Comparison of ENCODE assay signal across 8 cellular contexts in genomic region chr5:10145922-10146321, GRCh38.
A peak's percentile ranks its signal among the peaks of the same experiment; 100 is the strongest.
DNase-seq lines count a peak whose midpoint lies in the region; ATAC-seq and TF ChIP-seq lines count a peak whose summit lies in the region.

No MANE protein-coding gene starts in this region.

- in situ Hi-C loops in brain microvascular endothelial cell (cut with HindIII; ENCODE audit: low pct_ligation_motif_present, low sequenced_read_pairs): no loop called here

- H3K27ac ChIP-seq in brain microvascular endothelial cell: no peak overlapping the region

- no peak for ATAC-seq in HG02870 (IDR thresholded peaks at IDR 0.05; ENCODE audit: unreplicated experiment)
- ATAC-seq in GM19467 (IDR thresholded peaks at IDR 0.05; ENCODE audit: unreplicated experiment): no peak
- no peak for ATAC-seq in HG03354 (IDR thresholded peaks at IDR 0.05; ENCODE audit: poor library complexity, severe bottlenecking, unreplicated experiment)

- no peaks in the 10 kb centered on the region for H3K36me3 ChIP-seq in brain microvascular endothelial cell (replicated peaks)

- peak; percentile 46 for TF ChIP-seq CTCF in GM12864 (IDR thresholded peaks at IDR 0.05; ENCODE audit: low read depth, low read length, missing control alignments)
- TF ChIP-seq CTCF in brain microvascular endothelial cell (IDR thresholded peaks at IDR 0.05; ENCODE audit: low read depth, low read length, missing control alignments): peak; percentile 47

- H3K4me3 ChIP-seq in GM12864 (ENCODE audit: low read depth, low read length) (no peak overlapping the region), brain microvascular endothelial cell (ENCODE audit: low read depth, low read length) (no peak overlapping the region)

- no peaks in the 10 kb centered on the region for H3K27me3 ChIP-seq in brain microvascular endothelial cell (replicated peaks)

- DNase-seq in GM12864 (ENCODE audit: low read depth) (peak; percentile 5), M059J (ENCODE audit: low read depth) (peak; percentile 65), brain microvascular endothelial cell (peak; percentile 46), non-pigmented ciliary epithelial cell (ENCODE audit: low read depth) (peak; percentile 23)
- no peak for DNase-seq in activated CD4-positive, CD25-positive, alpha-beta regulatory T cell treated with anti-CD3 and anti-CD28 coated beads, Interleukin-2, amount 50 U/mL, for 72 hours
